In the genomic region with DNA sequence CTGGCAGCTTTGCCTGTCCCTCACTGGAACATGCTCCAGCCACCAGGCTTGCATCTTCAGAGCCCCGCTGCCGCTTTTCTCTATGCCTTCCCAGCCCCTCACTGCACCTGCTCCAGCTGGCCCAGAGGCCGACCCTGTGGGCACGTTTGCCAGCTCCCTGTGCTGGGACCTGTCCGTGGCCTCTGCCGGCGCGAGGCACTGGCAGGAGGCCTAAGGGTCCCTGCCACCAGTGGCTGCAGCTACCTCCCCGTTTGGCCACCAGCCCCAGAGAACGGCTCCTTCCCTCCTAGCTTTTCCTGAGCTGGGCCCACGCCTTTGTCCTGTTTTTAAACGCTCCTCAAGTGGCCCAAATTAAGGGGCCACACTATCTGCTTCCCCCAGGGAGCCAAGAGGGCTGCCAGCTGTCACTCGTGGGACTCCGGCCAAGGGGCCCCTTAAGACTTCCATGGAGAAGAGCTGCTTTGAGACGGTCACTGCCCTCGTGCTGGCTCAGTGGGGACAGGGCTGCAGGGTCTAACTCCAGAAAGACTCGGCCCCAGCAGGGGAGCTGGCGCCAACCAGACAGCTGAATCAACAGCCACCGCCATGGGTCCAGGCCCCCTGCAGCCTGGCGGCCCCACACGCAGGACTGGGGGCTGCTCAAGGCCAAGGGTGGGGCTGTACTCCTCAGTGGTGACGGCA, we compare ENCODE assay signal across 2 cellular contexts.
TF ChIP-seq lines count a peak whose summit lies in the region.

No MANE protein-coding gene starts in this region.

TF ChIP-seq in HEK293T, 16 proteins besides CTCF, POLR2A, EP300 and RAD21:
- 0 out of 2 replicates have a peak, but pooled peaks have one; percentile 37 for TF ChIP-seq HDGF (IDR thresholded peaks at IDR 0.05; ENCODE audit: borderline replicate concordance)
- no peak for TF ChIP-seq FOXA1 (IDR thresholded peaks at IDR 0.05)
- no peak for TF ChIP-seq FOXM1 (IDR thresholded peaks at IDR 0.05; ENCODE audit: borderline replicate concordance)
- TF ChIP-seq LEF1 (IDR thresholded peaks at IDR 0.05; ENCODE audit: borderline replicate concordance): no peak
TF ChIP-seq in HEK293T: peak in this region for 1.

TF ChIP-seq in H1, 55 proteins besides CTCF, POLR2A, EP300 and RAD21:
- TF ChIP-seq ZNF274 (IDR thresholded peaks at IDR 0.05; ENCODE audit: borderline replicate concordance, extremely low read depth, low read length): no peak
